In genomic region chr1:1777950-1778826, GRCh38 we compare ENCODE assay signal across 8 cellular contexts. TPM values are rescaled to one million over a fixed set of nuclear protein-coding genes. Genes with fewer than 3 reads are reported as not detected.
DNase-seq lines count a peak whose midpoint lies in the region; ATAC-seq, FAIRE-seq and TF ChIP-seq lines count a peak whose summit lies in the region.

A gene with protein sequence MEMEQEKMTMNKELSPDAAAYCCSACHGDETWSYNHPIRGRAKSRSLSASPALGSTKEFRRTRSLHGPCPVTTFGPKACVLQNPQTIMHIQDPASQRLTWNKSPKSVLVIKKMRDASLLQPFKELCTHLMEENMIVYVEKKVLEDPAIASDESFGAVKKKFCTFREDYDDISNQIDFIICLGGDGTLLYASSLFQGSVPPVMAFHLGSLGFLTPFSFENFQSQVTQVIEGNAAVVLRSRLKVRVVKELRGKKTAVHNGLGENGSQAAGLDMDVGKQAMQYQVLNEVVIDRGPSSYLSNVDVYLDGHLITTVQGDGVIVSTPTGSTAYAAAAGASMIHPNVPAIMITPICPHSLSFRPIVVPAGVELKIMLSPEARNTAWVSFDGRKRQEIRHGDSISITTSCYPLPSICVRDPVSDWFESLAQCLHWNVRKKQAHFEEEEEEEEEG (minus strand): TSS chr1:1778470. CDS start chr1:1765406, 13,064 bp downstream.

- H2BK12ac ChIP-seq in H1 (ENCODE audit: low read depth, low read length): peak within 1 kb of the TSS; percentile 90; the same call in 1 of the 2 replicates

- H3K14ac ChIP-seq in H1 (ENCODE audit: insufficient read length): no peak within 1 kb of the TSS

- no peaks in the 10 kb centered on the region for H3K9me3 ChIP-seq in A549
- H3K9me3 ChIP-seq in H1 (ENCODE audit: insufficient read depth in 2 of 2, low read depth in 1 of 2, low read length in 1 of 2): no peaks in the 10 kb centered on the region
- no peaks in the 10 kb centered on the region for H3K9me3 ChIP-seq in mesodermal cell (ENCODE audit: control insufficient read depth, low read length)

- H2BK15ac ChIP-seq in H1 (ENCODE audit: low read length): peak within 1 kb of the TSS; percentile 46; the same call in 1 of the 2 replicates

- TF ChIP-seq POLR2A in A549 (IDR thresholded peaks at IDR 0.05; ENCODE audit: low read length) (peak; percentile 68), H1 (IDR thresholded peaks at IDR 0.05; ENCODE audit: control extremely low read depth in 1 of 2, low read depth in 2 of 2, low read length in 2 of 2) (peak in 1 of 2 experiments; percentile 69; a peak in 1 of 3 replicates)

- H3K36me3 ChIP-seq in H1 (ENCODE audit: control insufficient read depth in 2 of 4, insufficient read depth in 4 of 4, low read length in 3 of 4): no peaks in the 10 kb centered on the region; a peak in 1 of 8 replicates
- H3K36me3 ChIP-seq in mesodermal cell (ENCODE audit: control insufficient read depth, insufficient read depth, low read length): peaks cover 19% of the 10 kb centered on the region

- WGBS in A549 (ENCODE audit: missing lambda C conversion rate): under 1% methylated on average over 29 of the region's 123 CpGs
- 2% methylated on average over 65 of the region's 123 CpGs; no CpG with 5 or more reads in 1 of the 2 experiments for WGBS in H1 (ENCODE audit: extremely low coverage in 1 of 2, insufficient coverage in 1 of 2, insufficient read length in 1 of 2, insufficient replicate concordance in 2 of 2, low coverage in 1 of 2, low lambda C conversion rate in 2 of 2, missing lambda C conversion rate in 1 of 2), 2 experiments
- WGBS in mesodermal cell (ENCODE audit: insufficient coverage in 2 of 2), 2 experiments: 0% methylated on average over 90 to 95 of the region's 123 CpGs

- ATAC-seq in A549: peak; percentile 43 to 66
- peak; percentile 44 for ATAC-seq in GM18502 (IDR thresholded peaks at IDR 0.05; ENCODE audit: poor library complexity, unreplicated experiment)
- peak; percentile 33 for ATAC-seq in HG02943 (IDR thresholded peaks at IDR 0.05; ENCODE audit: low read depth, unreplicated experiment)

- no peak within 1 kb of the TSS for H3K23ac ChIP-seq in H1 (ENCODE audit: insufficient read length)

- H3K23me2 ChIP-seq in H1 (ENCODE audit: low read depth, low read length): peaks cover 14% of the 10 kb centered on the region

- TF ChIP-seq RAD21 in A549 (conservative IDR thresholded peaks at IDR 0.05 in 1 of 2, IDR thresholded peaks at IDR 0.05 in 1 of 2) (peak in 1 of 2 experiments; percentile 22; a peak in 1 of 5 replicates), H1 (IDR thresholded peaks at IDR 0.05 in 1 of 2, conservative IDR thresholded peaks at IDR 0.05 in 1 of 2; ENCODE audit: low read depth in 2 of 2, low read length in 2 of 2) (no peak)

- H3K18ac ChIP-seq in H1 (ENCODE audit: extremely low read depth, low read length): peak within 1 kb of the TSS; percentile 97

- peaks cover 11 to 16% of the 10 kb centered on the region in 2 experiments for H4K20me1 ChIP-seq in H1 (replicated peaks in 1 of 2; ENCODE audit: control insufficient read depth in 1 of 2, insufficient read depth in 2 of 2, low read length in 2 of 2)

- peak within 1 kb of the TSS; percentile 83 for H4K8ac ChIP-seq in H1 (ENCODE audit: extremely low read depth, insufficient read depth, low read length)

- TF ChIP-seq EP300 in A549 (IDR thresholded peaks at IDR 0.05) (no peak), H1 (IDR thresholded peaks at IDR 0.05; ENCODE audit: borderline replicate concordance in 1 of 2, low read depth in 2 of 2, low read length in 2 of 2) (no peak)

- H2BK20ac ChIP-seq in H1 (ENCODE audit: low read length): no peak within 1 kb of the TSS

- FAIRE-seq in A549 (lab: Jason Lieb, UNC): no peak
- no peak for FAIRE-seq in H1 (lab: Jason Lieb, UNC)

- H3K4me3 ChIP-seq in A549 (peak within 1 kb of the TSS; percentile 78), H1 (ENCODE audit: extremely low read depth in 1 of 4, insufficient read depth in 2 of 4, low read depth in 3 of 4, low read length in 4 of 4) (peak within 1 kb of the TSS; percentile 66 to 91 (median 77)), mesodermal cell (ENCODE audit: extremely low read depth, insufficient read depth, low read length, poor library complexity, severe bottlenecking) (peak within 1 kb of the TSS; percentile 72)

- peak within 1 kb of the TSS; percentile 46 for H3K4ac ChIP-seq in H1 (replicated peaks; ENCODE audit: insufficient read length, low read depth, low read length)

- H3K79me2 ChIP-seq in H1 (ENCODE audit: control insufficient read depth in 1 of 2, insufficient read depth in 2 of 2, low read length in 2 of 2): peaks cover 16 to 47% of the 10 kb centered on the region in 2 experiments

- DNase-seq in A549 (ENCODE audit: low read depth in 1 of 2, low spot score in 1 of 2): peak; percentile 45 to 52
- peak; percentile 47 for DNase-seq in NCI-H460 (ENCODE audit: extremely low read depth, low read depth)
- DNase-seq in activated CD8-positive, alpha-beta memory T cell treated with anti-CD3 and anti-CD28 coated beads for 24 hours: peak; percentile 90
- peak in 1 of 2 experiments; percentile 79 for DNase-seq in H1 (ENCODE audit: low read depth in 1 of 2, low spot score in 2 of 2)
- peak; percentile 41 for DNase-seq in stimulated activated CD8-positive, alpha-beta memory T cell treated with anti-CD3 and anti-CD28 coated beads, Interleukin-15, amount 100 ng/mL, for 1 hour (ENCODE audit: low read depth)

- H3K56ac ChIP-seq in H1 (replicated peaks; ENCODE audit: insufficient read length, low read depth, low read length): peak within 1 kb of the TSS; percentile 93

- peak within 1 kb of the TSS; percentile 90 for H4K5ac ChIP-seq in H1 (ENCODE audit: insufficient read length, low read depth, low read length)

- H2AK5ac ChIP-seq in H1 (ENCODE audit: low read depth, low read length): peak within 1 kb of the TSS; percentile 67; the same call in 1 of the 2 replicates

- CTCF ChIA-PET in A549 (lab: Yijun Ruan, JAX) (interaction anchor here (1.1 to 2.5 kb wide), 3 partner anchors 123 to 182 kb away, joined by 3 to 12 read pairs (median 4); no protein-coding TSS in a partner anchor), H1 (lab: Charles Lee; ENCODE audit: partially characterized antibody) (interaction anchor here (1.4 to 2.3 kb wide), 6 partner anchors 11 to 131 kb away, joined by 3 to 21 read pairs (median 6); no protein-coding TSS in a partner anchor)

- H3K27ac ChIP-seq in A549: peak within 1 kb of the TSS; percentile 99
- H3K27ac ChIP-seq in H1 (ENCODE audit: low read depth, low read length): peak within 1 kb of the TSS; percentile 76
- H3K27ac ChIP-seq in mesodermal cell (ENCODE audit: low read depth, low read length, severe bottlenecking): peak within 1 kb of the TSS; percentile 29

- TF ChIP-seq CTCF in A549 (IDR thresholded peaks at IDR 0.05) (no peak), H1 (IDR thresholded peaks at IDR 0.05; ENCODE audit: control extremely low read depth in 1 of 3, insufficient read depth in 1 of 3, low read depth in 1 of 3, low read length in 3 of 3) (no peak)

- H3K9ac ChIP-seq in H1 (replicated peaks in 1 of 4; ENCODE audit: extremely low read depth in 1 of 4, low read depth in 3 of 4, low read length in 3 of 4): peak within 1 kb of the TSS; percentile 8 to 96 (median 71); a peak in 6 of 7 replicates

- H2BK120ac ChIP-seq in H1 (replicated peaks; ENCODE audit: low read depth, low read length): peak within 1 kb of the TSS; percentile 95

- H3K79me1 ChIP-seq in H1 (ENCODE audit: low read depth, low read length): peaks cover 10% of the 10 kb centered on the region; the same call in 1 of the 2 replicates

- POLR2A ChIA-PET in A549 (lab: Yijun Ruan, JAX): interaction anchor here (0.6 kb wide), 1 partner anchor 104 kb away, joined by 5 read pairs; no protein-coding TSS in a partner anchor
- POLR2A ChIA-PET in H1 (lab: Charles Lee; ENCODE audit: partially characterized antibody): interaction anchor here (1.0 to 2.6 kb wide), 10 partner anchors 10 to 139 kb away, joined by 3 to 17 read pairs (median 4); no protein-coding TSS in a partner anchor

- no peak within 1 kb of the TSS for H2AFZ ChIP-seq in H1 (ENCODE audit: low read length)

- H3K4me2 ChIP-seq in A549: peak within 1 kb of the TSS; percentile 99
- H3K4me2 ChIP-seq in H1 (ENCODE audit: insufficient read depth in 1 of 2, low read depth in 2 of 2, low read length in 2 of 2): peak within 1 kb of the TSS; percentile 81 to 99

- peak within 1 kb of the TSS; percentile 99 for H2BK5ac ChIP-seq in H1 (ENCODE audit: low read depth, low read length)

- peaks cover 39% of the 10 kb centered on the region for H3K4me1 ChIP-seq in A549
- H3K4me1 ChIP-seq in H1 (replicated peaks in 1 of 4; ENCODE audit: control insufficient read depth in 3 of 4, insufficient read depth in 4 of 4, low read length in 3 of 4): peaks cover 3 to 44% (median 28%) of the 10 kb centered on the region in 4 experiments
- peaks cover 5% of the 10 kb centered on the region for H3K4me1 ChIP-seq in mesodermal cell (ENCODE audit: control insufficient read depth, insufficient read depth, low read length, poor library complexity, severe bottlenecking)

- H3K27me3 ChIP-seq in H1 (replicated peaks in 1 of 4; ENCODE audit: control insufficient read depth in 3 of 4, extremely low read depth in 1 of 4, insufficient read depth in 3 of 4, low read length in 3 of 4): no peaks in the 10 kb centered on the region

- peak within 1 kb of the TSS; percentile 99 for H4K91ac ChIP-seq in H1 (replicated peaks; ENCODE audit: insufficient read length, low read length)

TF ChIP-seq in A549, 52 proteins besides CTCF, POLR2A, EP300 and RAD21 (continues in another document):
- TF ChIP-seq ZNF302 (CRISPR knock-in tag; IDR thresholded peaks at IDR 0.05): no peak

TF ChIP-seq in H1, 55 proteins besides CTCF, POLR2A, EP300 and RAD21 (continues in another document):
- TF ChIP-seq SIRT6 (IDR thresholded peaks at IDR 0.05; ENCODE audit: low read length): no peak

RNA-seq across cellular contexts. Expression of the gene that starts here (rescaled TPM):
- 32.9 and 35.8 TPM in 2 replicates for polyA plus RNA-seq in A549 (2011; rRNA removed)
- 59.4 and 67.3 TPM in 2 replicates for polyA plus RNA-seq in A549 (2012; cell fraction: cytosol; rRNA removed)
- 99.9 and 131 TPM in 2 replicates for polyA plus RNA-seq in A549 (2012; cell fraction: nucleus; rRNA removed)
- 37.1 to 40.0 TPM (median 38.4 TPM) in 3 replicates for polyA plus RNA-seq in A549 (2017; fragmentation: RNase III; extraction: RNeasy Plus Mini Kit Qiagen cat#74134 plus additional on column Dnase treatment)
- polyA minus RNA-seq in A549 (2011; rRNA and poly(A)+ RNA removed): 20.1 and 27.9 TPM in 2 replicates
- total RNA-seq in NCI-H460 (2014; rRNA removed; shearing (Covaris generic)): 41.3 and 48.5 TPM in 2 replicates
- 113 and 122 TPM in 2 replicates for polyA plus RNA-seq in NCI-H460 (2014; cell fraction: nucleus; rRNA removed)
- 80.1 and 89.7 TPM in 2 replicates for total RNA-seq in H1 (2021; fragmentation: NEBNext Ultra II Directional; extraction: Animal tissue kit (Norgen Biotek cat#: 25700))
- 78.0 and 105 TPM in 2 replicates for polyA plus RNA-seq in H1 (2011; rRNA removed)
- 93.5 TPM for polyA plus RNA-seq in H1 (2011; cell fraction: cytosol; rRNA removed)
- polyA plus RNA-seq in H1 (2011; cell fraction: nucleus; rRNA removed): 230 TPM
- polyA plus RNA-seq in H1 (2012, experiment 1 of 2): 68.6 to 97.3 TPM (median 83.2 TPM) in 4 replicates
- polyA plus RNA-seq in H1 (2012, experiment 2 of 2): 59.0 TPM
- 44.9 TPM for polyA plus RNA-seq in H1 (2013, experiment 1 of 2)
- 41.0 TPM for polyA plus RNA-seq in H1 (2013, experiment 2 of 2)
- 37.6 and 56.0 TPM in 2 replicates for polyA minus RNA-seq in H1 (2011; rRNA and poly(A)+ RNA removed)
- 57.0 TPM for polyA minus RNA-seq in H1 (2011; cell fraction: cytosol; rRNA and poly(A)+ RNA removed)
- polyA minus RNA-seq in H1 (2011; cell fraction: nucleus; rRNA and poly(A)+ RNA removed): 65.2 TPM
- polyA plus RNA-seq in mesodermal cell (2013, experiment 1 of 2): 49.1 TPM
- 43.9 TPM for polyA plus RNA-seq in mesodermal cell (2013, experiment 2 of 2)

Comparison
In these comparisons a context has a peak if more than half of its experiments do, and no peak if none do; other contexts are left out.
1. H3K27ac ChIP-seq: peak in every context shown above with its lines; median percentile 99 in A549; 76 in H1; 29 in mesodermal cell.
2. Of the 18 proteins assayed by ChIP-seq in both H1 and A549: peak only in H1: none; only in A549: E2F6, MAX and PHF8; in both: none; in neither: 11; mixed calls (peak in some experiments, not most) for 4.